8 cellular contexts compared by ENCODE assay signal in genomic region chr19:7925171-7925837, GRCh38.
A peak's percentile ranks its signal among the peaks of the same experiment; 100 is the strongest.
DNase-seq lines count a peak whose midpoint lies in the region; ATAC-seq and TF ChIP-seq lines count a peak whose summit lies in the region.

No MANE protein-coding gene starts in this region.

- peak overlapping the region; percentile 76 for H3K27ac Mint-ChIP-seq in T-helper 1 cell treated with Interleukin-12 subunit alpha and Interleukin-12 subunit beta and Interleukin-4 antibody, amounts not matched to agents 30 μg/mL and 1 μg/mL, for 36 hours

- H3K4me3 ChIP-seq in iPS-11a (ENCODE audit: low read depth, low read length) = peak overlapping the region; percentile 38
- H3K4me3 ChIP-seq in skin epidermis = peak overlapping the region; percentile 31 to 51 (median 42)

- H3K4me1 Mint-ChIP-seq in T-helper 1 cell treated with Interleukin-12 subunit alpha and Interleukin-12 subunit beta and Interleukin-4 antibody, amounts not matched to agents 30 μg/mL and 1 μg/mL, for 36 hours (ENCODE audit: low read depth) = peaks cover 17% of the 10 kb centered on the region

- H3K9me3 Mint-ChIP-seq in T-helper 1 cell treated with Interleukin-12 subunit alpha and Interleukin-12 subunit beta and Interleukin-4 antibody, amounts not matched to agents 30 μg/mL and 1 μg/mL, for 36 hours = no peaks in the 10 kb centered on the region

- ATAC-seq in HG03039 (IDR thresholded peaks at IDR 0.05; ENCODE audit: unreplicated experiment) = no peak

- peak; percentile 88 for TF ChIP-seq CTCF in GM12872 (IDR thresholded peaks at IDR 0.05; ENCODE audit: insufficient read depth, low read depth, low read length)

- H3K36me3 Mint-ChIP-seq in T-helper 1 cell treated with Interleukin-12 subunit alpha and Interleukin-12 subunit beta and Interleukin-4 antibody, amounts not matched to agents 30 μg/mL and 1 μg/mL, for 36 hours (ENCODE audit: low read depth) = peaks cover 4% of the 10 kb centered on the region

- H3K27me3 Mint-ChIP-seq in T-helper 1 cell treated with Interleukin-12 subunit alpha and Interleukin-12 subunit beta and Interleukin-4 antibody, amounts not matched to agents 30 μg/mL and 1 μg/mL, for 36 hours (ENCODE audit: low read depth) = no peaks in the 10 kb centered on the region

- H3K27ac ChIP-seq in skin epidermis = peak overlapping the region in 4 of 21 experiments; percentile 7 to 52 (median 28)

- peak overlapping the region; percentile 86 for H3K4me3 Mint-ChIP-seq in T-helper 1 cell treated with Interleukin-12 subunit alpha and Interleukin-12 subunit beta and Interleukin-4 antibody, amounts not matched to agents 30 μg/mL and 1 μg/mL, for 36 hours

- peak; percentile 75 for DNase-seq in NCI-H1092 treated with DMSO at 0.1 percent for 48 hours (lab: John Stamatoyannopoulos, UW)
- peak; percentile 51 for DNase-seq in amniotic epithelial cell (ENCODE audit: low read depth)
- DNase-seq in middle frontal gyrus (ENCODE audit: extremely low spot score, low spot score) = no peak
